9 cellular contexts compared by ENCODE assay signal in the genomic region with DNA sequence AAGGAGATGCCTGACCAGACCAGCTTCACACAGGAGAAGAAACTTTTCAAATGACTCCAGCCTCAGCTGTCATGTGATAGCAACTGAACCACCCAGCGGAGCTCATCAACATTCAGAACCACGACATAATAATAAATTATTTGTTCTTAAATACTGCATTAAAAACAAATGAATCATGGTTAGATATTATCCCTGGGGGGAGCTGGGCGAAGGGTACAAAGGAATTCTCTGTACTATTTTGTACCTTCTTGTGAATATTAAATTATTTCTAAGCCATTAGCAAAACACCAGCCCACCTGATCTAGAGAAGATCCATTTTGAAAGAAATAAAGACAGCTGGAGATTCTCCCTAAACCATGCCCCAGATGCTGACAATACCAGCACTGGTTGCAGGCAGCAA. TPM values are rescaled to one million over a fixed set of nuclear protein-coding genes. Genes with fewer than 3 reads are reported as not detected.
"Had no signal": no experiment of that assay in that cellular context is flagged by ENCODE, and none has a peak within 500 bp of the region (broad histone marks: within the 10 kb centered on the region; RNA-seq: fewer than 3 reads in every experiment).

No MANE protein-coding gene starts in this region.

- DNase-seq: IMR-90, KBM-7, KG1 had no signal

- H3K27ac ChIP-seq: HL-60, KMS-11 had no signal

- ATAC-seq: HepG2, K562 had no signal

- H3K4me3 ChIP-seq: K562 had no signal

RNA-seq across cellular contexts. Expression of gene NKX2-3, which starts 45.6 kb away (rescaled TPM):
- total RNA-seq: HepG2, HT-29, HT1080, IMR-90, K562 had no signal
